ENCODE assay signal across 14 cellular contexts in genomic region chr6:111549744-111550143, GRCh38.
"Had no signal": no experiment of that assay in that cellular context is flagged by ENCODE, and none has a peak within 500 bp of the region (broad histone marks: within the 10 kb centered on the region; RNA-seq: fewer than 3 reads in every experiment).

No MANE protein-coding gene starts in this region.

- ATAC-seq: activated naive CD8-positive, alpha-beta T cell treated with anti-CD3 and anti-CD28 coated beads, Interleukin-2, amount 50 U/mL, for 24 hours; stimulated activated naive B cell treated with anti-CD40 and anti-IgM and Interleukin-4, amounts not matched to agents 10 μg/mL and 1 μg/mL and 100 μg/mL, for 72 hours; T-cell had no signal

- H3K4me3 Mint-ChIP-seq: activated naive CD4-positive, alpha-beta T cell treated with anti-CD3 and anti-CD28 coated beads for 36 hours; activated naive CD8-positive, alpha-beta T cell treated with anti-CD3 and anti-CD28 coated beads, Interleukin-2, amount 50 U/mL, for 24 hours; naive B cell; stimulated activated naive B cell treated with anti-CD40 and anti-IgM and Interleukin-4, amounts not matched to agents 10 μg/mL and 1 μg/mL and 100 μg/mL, for 72 hours; T-cell had no signal

- H3K9me3 Mint-ChIP-seq: activated naive CD4-positive, alpha-beta T cell treated with anti-CD3 and anti-CD28 coated beads for 36 hours; activated naive CD8-positive, alpha-beta T cell treated with anti-CD3 and anti-CD28 coated beads, Interleukin-2, amount 50 U/mL, for 24 hours; activated T-helper 2 cell treated with anti-CD3 and anti-CD28 coated beads, Interferon-gamma antibody, Interleukin-2, Interleukin-4, amounts not matched to agents 10 μg/mL and 5 μg/mL and 100 μg/mL, durations not matched to agents 14 hours and 24 hours and 36 hours; naive B cell; stimulated activated naive B cell treated with anti-CD40 and anti-IgM and Interleukin-4, amounts not matched to agents 10 μg/mL and 1 μg/mL and 100 μg/mL, for 72 hours; T-cell had no signal

- H3K36me3 Mint-ChIP-seq: naive B cell had no signal

- H3K27me3 Mint-ChIP-seq: activated naive CD8-positive, alpha-beta T cell treated with anti-CD3 and anti-CD28 coated beads, Interleukin-2, amount 50 U/mL, for 24 hours; naive B cell; stimulated activated naive B cell treated with anti-CD40 and anti-IgM and Interleukin-4, amounts not matched to agents 10 μg/mL and 1 μg/mL and 100 μg/mL, for 72 hours; T-cell had no signal

- DNase-seq: activated CD4-positive, alpha-beta T cell treated with anti-CD3 and anti-CD28 coated beads for 1 hour; activated CD4-positive, alpha-beta T cell treated with anti-CD3 and anti-CD28 coated beads, Interleukin-2, amount 50 U/mL, for 4 hours; activated naive CD4-positive, alpha-beta T cell treated with anti-CD3 and anti-CD28 coated beads for 36 hours; activated naive CD8-positive, alpha-beta T cell treated with anti-CD3 and anti-CD28 coated beads, Interleukin-2, amount 50 U/mL, for 24 hours; aorta; head of caudate nucleus; naive B cell; stimulated activated CD4-positive, alpha-beta T cell treated with anti-CD3 and anti-CD28 coated beads, Interleukin-2, amount 100 ng/mL, for 48 hours; stimulated activated naive B cell treated with anti-CD40 and anti-IgM and Interleukin-4, amounts not matched to agents 10 μg/mL and 1 μg/mL and 100 μg/mL, for 72 hours; substantia nigra; T-cell; T-helper 9 cell; upper lobe of left lung had no signal

- H3K27ac Mint-ChIP-seq: activated naive CD4-positive, alpha-beta T cell treated with anti-CD3 and anti-CD28 coated beads for 36 hours; activated naive CD8-positive, alpha-beta T cell treated with anti-CD3 and anti-CD28 coated beads, Interleukin-2, amount 50 U/mL, for 24 hours; activated T-helper 2 cell treated with anti-CD3 and anti-CD28 coated beads, Interferon-gamma antibody, Interleukin-2, Interleukin-4, amounts not matched to agents 10 μg/mL and 5 μg/mL and 100 μg/mL, durations not matched to agents 14 hours and 24 hours and 36 hours; T-cell had no signal
